Comparison of ENCODE assay signal across 13 cellular contexts in the genomic region with DNA sequence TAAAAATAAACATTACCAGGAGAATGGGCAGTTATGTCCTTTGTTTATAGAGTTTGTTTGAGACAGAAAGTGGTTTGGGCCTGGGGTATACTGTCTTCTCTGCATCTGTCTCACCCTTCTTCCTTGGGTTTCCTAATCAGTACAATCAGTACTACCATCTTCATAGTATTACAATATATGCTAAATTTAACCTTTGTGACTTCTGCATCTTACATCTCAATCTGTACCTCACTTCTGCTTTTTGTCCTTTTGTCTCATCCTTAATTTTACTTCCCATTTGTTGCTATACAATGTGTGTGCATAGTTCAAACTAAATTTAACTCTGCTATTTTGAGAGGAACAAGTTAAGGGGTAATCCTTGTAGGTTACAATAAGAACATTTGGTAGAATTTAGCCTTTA. TPM values are rescaled to one million over a fixed set of nuclear protein-coding genes. Genes with fewer than 3 reads are reported as not detected.
A peak's percentile ranks its signal among the peaks of the same experiment; 100 is the strongest.
DNase-seq lines count a peak whose midpoint lies in the region; ATAC-seq and TF ChIP-seq lines count a peak whose summit lies in the region.
"Had no signal": no experiment of that assay in that cellular context is flagged by ENCODE, and none has a peak within 500 bp of the region (broad histone marks: within the 10 kb centered on the region; RNA-seq: fewer than 3 reads in every experiment).

No MANE protein-coding gene starts in this region.

- no peaks in the 10 kb centered on the region for H3K9me3 Mint-ChIP-seq in endodermal cell

- H3K9ac ChIP-seq in endodermal cell (ENCODE audit: extremely low read depth, low read length, poor library complexity, severe bottlenecking), result no peak overlapping the region

- no peaks in the 10 kb centered on the region for H3K27me3 Mint-ChIP-seq in endodermal cell (ENCODE audit: insufficient read depth)

- H3K36me3 ChIP-seq in endodermal cell (ENCODE audit: control insufficient read depth, insufficient read depth, low read length) (peaks cover 91% of the 10 kb centered on the region), body of pancreas (replicated peaks in 1 of 2; ENCODE audit: insufficient read depth in 1 of 2, low read depth in 2 of 2) (peaks cover 0 to 17% of the 10 kb centered on the region in 2 donors)

- no peak for TF ChIP-seq POLR2A in body of pancreas (IDR thresholded peaks at IDR 0.05)

- H3K27ac Mint-ChIP-seq in endodermal cell, result no peak overlapping the region

- intact Hi-C loops in body of pancreas (cut with DNase I), result no loop called here

- H3K27ac ChIP-seq in endodermal cell (ENCODE audit: low read depth, low read length), result no peak overlapping the region
- H3K27ac ChIP-seq in body of pancreas, result no peak overlapping the region
- H3K27ac ChIP-seq: suprapubic skin had no signal

- H3K4me1 ChIP-seq in endodermal cell (ENCODE audit: control insufficient read depth, insufficient read depth, low read length), result no peaks in the 10 kb centered on the region
- H3K4me1 ChIP-seq in body of pancreas, result peaks cover 9% of the 10 kb centered on the region

- DNase-seq in AML-193 (lab: John Stamatoyannopoulos, UW) (peak; percentile 72), SKM-1 (lab: John Stamatoyannopoulos, UW; ENCODE audit: unreplicated experiment) (peak; percentile 96), NCI-H774 (lab: John Stamatoyannopoulos, UW) (no peak), islet precursor cell (no peak), endodermal cell (no peak), body of pancreas (no peak)
- DNase-seq: activated effector memory CD4-positive, alpha-beta T cell treated with anti-CD3 and anti-CD28 coated beads, Interleukin-2, amount 50 U/mL, for 16 hours; erythroblast; SHP77 had no signal

- H3K4me3 Mint-ChIP-seq in endodermal cell, result no peak overlapping the region

- H3K4me3 ChIP-seq in endodermal cell (ENCODE audit: low read length) (no peak overlapping the region), body of pancreas (no peak overlapping the region)
- H3K4me3 ChIP-seq: lung, suprapubic skin had no signal

- ATAC-seq in GM18909 (IDR thresholded peaks at IDR 0.05; ENCODE audit: poor library complexity, unreplicated experiment), result peak; percentile 85
- peak; percentile 87 for ATAC-seq in HG03039 (IDR thresholded peaks at IDR 0.05; ENCODE audit: unreplicated experiment)
- no peak for ATAC-seq in body of pancreas

- H3K27me3 ChIP-seq in endodermal cell (ENCODE audit: control insufficient read depth, insufficient read depth, low read length, poor library complexity, severe bottlenecking) (no peaks in the 10 kb centered on the region), body of pancreas (no peaks in the 10 kb centered on the region)
- H3K27me3 ChIP-seq: suprapubic skin had no signal

- H3K4me1 Mint-ChIP-seq in endodermal cell, result peaks cover 8% of the 10 kb centered on the region

- H3K36me3 Mint-ChIP-seq in endodermal cell (ENCODE audit: low read depth), result peaks cover 68% of the 10 kb centered on the region

- H3K9me3 ChIP-seq in endodermal cell (ENCODE audit: control insufficient read depth, low read length) (no peaks in the 10 kb centered on the region), body of pancreas (no peaks in the 10 kb centered on the region)
- H3K9me3 ChIP-seq: suprapubic skin had no signal

- no peak for TF ChIP-seq CTCF in endodermal cell (conservative IDR thresholded peaks at IDR 0.05)
- no peak for TF ChIP-seq CTCF in body of pancreas (IDR thresholded peaks at IDR 0.05)

RNA-seq across cellular contexts. Expression of a gene that starts 19.6 kb away (rescaled TPM):
- total RNA-seq in endodermal cell (10 to 100 TPM; 45.4 to 49.7 TPM), body of pancreas (10 to 100 TPM; 37.9 to 45.7 TPM)
- polyA plus RNA-seq in endodermal cell (2013, experiment 1 of 2), result 31.7 TPM
- 30.6 TPM for polyA plus RNA-seq in endodermal cell (2013, experiment 2 of 2)

Comparison
In these comparisons a context has a peak if more than half of its experiments do, and no peak if none do; other contexts are left out.
1. DNase-seq: peak in AML-193 (2 of 2) and SKM-1 (single experiment); none in NCI-H774 (single experiment), islet precursor cell (single experiment), endodermal cell (single experiment) and body of pancreas (0 of 4).